1 cellular context compared by ENCODE assay signal in genomic region chr3:72436863-72437592, GRCh38.
TF ChIP-seq lines count a peak whose summit lies in the region.

No MANE protein-coding gene starts in this region.

TF ChIP-seq in WTC11, 78 proteins besides CTCF, POLR2A, EP300 and RAD21 (continued from another document):
- TF ChIP-seq EMX1 (CRISPR knock-in tag; IDR thresholded peaks at IDR 0.05) (no peak), TCF7 (CRISPR knock-in tag; IDR thresholded peaks at IDR 0.05; ENCODE audit: low read depth) (no peak), FOXP1 (CRISPR knock-in tag; IDR thresholded peaks at IDR 0.05; ENCODE audit: borderline replicate concordance) (no peak), RELA (CRISPR knock-in tag; IDR thresholded peaks at IDR 0.05; ENCODE audit: borderline replicate concordance) (no peak), E2F1 (CRISPR knock-in tag; IDR thresholded peaks at IDR 0.05) (no peak), PREB (CRISPR knock-in tag; IDR thresholded peaks at IDR 0.05; ENCODE audit: borderline replicate concordance) (no peak), GRHL2 (CRISPR knock-in tag; IDR thresholded peaks at IDR 0.05; ENCODE audit: insufficient replicate concordance, severe bottlenecking) (no peak)
